Comparison of ENCODE assay signal across 2 cellular contexts in genomic region chr20:32634041-32634805, GRCh38.
TF ChIP-seq lines count a peak whose summit lies in the region.

No MANE protein-coding gene starts in this region.

TF ChIP-seq in HCT116, 20 proteins besides CTCF, POLR2A, EP300 and RAD21:
- no peak for TF ChIP-seq POLR2AphosphoS5 (IDR thresholded peaks at IDR 0.05; ENCODE audit: low read depth, low read length)
- no peak for TF ChIP-seq YY1 (IDR thresholded peaks at IDR 0.05; ENCODE audit: extremely low read depth, insufficient replicate concordance, low read depth, low read length)
- peak; percentile 18 for TF ChIP-seq TCF7L2 (IDR thresholded peaks at IDR 0.05; ENCODE audit: borderline replicate concordance, extremely low read depth, insufficient read depth, insufficient read length)
- TF ChIP-seq ZBTB33 (IDR thresholded peaks at IDR 0.05; ENCODE audit: extremely low read depth, insufficient replicate concordance, low read length) = no peak
- TF ChIP-seq ATF3 (IDR thresholded peaks at IDR 0.05) = no peak
- no peak for TF ChIP-seq REST (IDR thresholded peaks at IDR 0.05; ENCODE audit: low read depth)

TF ChIP-seq in WTC11, 78 proteins besides CTCF, POLR2A, EP300 and RAD21:
- TF ChIP-seq ELF4 (CRISPR knock-in tag; IDR thresholded peaks at IDR 0.05; ENCODE audit: low read depth) (no peak), USF1 (CRISPR knock-in tag; IDR thresholded peaks at IDR 0.05) (no peak), ATF2 (CRISPR knock-in tag; IDR thresholded peaks at IDR 0.05; ENCODE audit: borderline replicate concordance, low read depth) (no peak), ZNF219 (CRISPR knock-in tag; IDR thresholded peaks at IDR 0.05; ENCODE audit: borderline replicate concordance) (no peak), JAZF1 (CRISPR knock-in tag; IDR thresholded peaks at IDR 0.05) (no peak), ZBTB21 (CRISPR knock-in tag; IDR thresholded peaks at IDR 0.05; ENCODE audit: borderline replicate concordance) (no peak), ZNF416 (CRISPR knock-in tag; IDR thresholded peaks at IDR 0.05) (no peak), IRF2 (CRISPR knock-in tag; IDR thresholded peaks at IDR 0.05; ENCODE audit: borderline replicate concordance, low read depth) (no peak), NR1H2 (CRISPR knock-in tag; IDR thresholded peaks at IDR 0.05) (no peak), ESRRA (CRISPR knock-in tag; IDR thresholded peaks at IDR 0.05; ENCODE audit: borderline replicate concordance) (no peak), ZNF281 (CRISPR knock-in tag; IDR thresholded peaks at IDR 0.05) (no peak), NR3C1 (CRISPR knock-in tag; conservative IDR thresholded peaks at IDR 0.05; ENCODE audit: low read depth) (no peak)
